31 cellular contexts compared by ENCODE assay signal in genomic region chr2:235957231-235957630, GRCh38.
"Had no signal": no experiment of that assay in that cellular context is flagged by ENCODE, and none has a peak within 500 bp of the region (broad histone marks: within the 10 kb centered on the region; RNA-seq: fewer than 3 reads in every experiment).

No MANE protein-coding gene starts in this region.

- DNase-seq: hypothalamus; immature natural killer cell; kidney; left colon; lower lobe of right lung; mammary epithelial cell; mesenchymal stem cell; naive B cell; natural killer cell; nephron progenitor cell; occipital lobe; ovary; right lobe of liver; stimulated activated CD4-positive, alpha-beta T cell treated with anti-CD3 and anti-CD28 coated beads, Interleukin-12 subunit alpha, Interleukin-12 subunit beta, amount 100 ng/mL, for 4 hours; stimulated activated CD4-positive, alpha-beta T cell treated with anti-CD3 and anti-CD28 coated beads, Interleukin-15, amount 100 ng/mL, for 24 hours; stimulated activated CD4-positive, alpha-beta T cell treated with anti-CD3 and anti-CD28 coated beads, Interleukin-2, amount 100 ng/mL, for 24 hours; stimulated activated CD4-positive, alpha-beta T cell treated with anti-CD3 and anti-CD28 coated beads, Interleukin-4, amount 100 ng/mL, for 1 hour; stimulated activated naive B cell treated with anti-CD40 and anti-IgM and Interleukin-4, amounts not matched to agents 10 μg/mL and 1 μg/mL and 100 μg/mL, for 72 hours; tibial artery; trophoblast cell; upper lobe of right lung had no signal

- H3K9me3 Mint-ChIP-seq: immature natural killer cell; mesothelial cell of epicardium; natural killer cell; nephron progenitor cell; neural progenitor cell; stimulated activated naive CD8-positive, alpha-beta T cell treated with anti-CD3 and anti-CD28 coated beads, Interleukin-15, Interleukin-2, amounts not matched to agents 100 ng/mL and 50 ng/mL, for 24 hours had no signal

- H3K27me3 ChIP-seq: left lung, neural progenitor cell, neutrophil, ovary, right atrium auricular region, right lobe of liver, suprapubic skin, tibial artery, upper lobe of right lung had no signal

- H3K27ac ChIP-seq: left lung, lower lobe of right lung, neural progenitor cell, neutrophil, ovary, right atrium auricular region, right lobe of liver, skin epidermis, suprapubic skin, thoracic aorta, tibial artery, upper lobe of right lung had no signal

- H3K36me3 Mint-ChIP-seq: naive B cell; natural killer cell; stimulated activated naive B cell treated with anti-CD40 and anti-IgM and Interleukin-4, amounts not matched to agents 10 μg/mL and 1 μg/mL and 100 μg/mL, for 72 hours had no signal

- H3K27ac Mint-ChIP-seq: immature natural killer cell; mesothelial cell of epicardium; naive B cell; natural killer cell; nephron progenitor cell; neural progenitor cell; progenitor cell of endocrine pancreas; stimulated activated naive B cell treated with anti-CD40 and anti-IgM and Interleukin-4, amounts not matched to agents 10 μg/mL and 1 μg/mL and 100 μg/mL, for 72 hours; stimulated activated naive CD8-positive, alpha-beta T cell treated with anti-CD3 and anti-CD28 coated beads, Interleukin-15, Interleukin-2, amounts not matched to agents 100 ng/mL and 50 ng/mL, for 24 hours had no signal

- H3K36me3 ChIP-seq: left lung, neural progenitor cell, neutrophil, ovary, right atrium auricular region, right lobe of liver, thoracic aorta, upper lobe of right lung had no signal

- H3K9ac ChIP-seq: neural progenitor cell had no signal

- H3K4me1 ChIP-seq: left lung, lower lobe of right lung, neural progenitor cell, right atrium auricular region, right lobe of liver, suprapubic skin, tibial artery, upper lobe of right lung had no signal

- H3K4me1 Mint-ChIP-seq: mesothelial cell of epicardium; naive B cell; stimulated activated naive B cell treated with anti-CD40 and anti-IgM and Interleukin-4, amounts not matched to agents 10 μg/mL and 1 μg/mL and 100 μg/mL, for 72 hours had no signal

- H3K4me2 ChIP-seq: neural progenitor cell had no signal

- ATAC-seq: left colon; left lung; lower lobe of right lung; natural killer cell; right lobe of liver; stimulated activated naive B cell treated with anti-CD40 and anti-IgM and Interleukin-4, amounts not matched to agents 10 μg/mL and 1 μg/mL and 100 μg/mL, for 72 hours; upper lobe of right lung had no signal

- H3K4me3 ChIP-seq: left lung, lower lobe of right lung, neural progenitor cell, ovary, right atrium auricular region, right lobe of liver, skin epidermis, suprapubic skin, thoracic aorta, tibial artery, upper lobe of right lung had no signal

- H3K4me3 Mint-ChIP-seq: immature natural killer cell; mesothelial cell of epicardium; naive B cell; natural killer cell; nephron progenitor cell; neural progenitor cell; stimulated activated naive B cell treated with anti-CD40 and anti-IgM and Interleukin-4, amounts not matched to agents 10 μg/mL and 1 μg/mL and 100 μg/mL, for 72 hours; stimulated activated naive CD8-positive, alpha-beta T cell treated with anti-CD3 and anti-CD28 coated beads, Interleukin-15, Interleukin-2, amounts not matched to agents 100 ng/mL and 50 ng/mL, for 24 hours had no signal

- H3K27me3 Mint-ChIP-seq: progenitor cell of endocrine pancreas; stimulated activated naive B cell treated with anti-CD40 and anti-IgM and Interleukin-4, amounts not matched to agents 10 μg/mL and 1 μg/mL and 100 μg/mL, for 72 hours; stimulated activated naive CD8-positive, alpha-beta T cell treated with anti-CD3 and anti-CD28 coated beads, Interleukin-15, Interleukin-2, amounts not matched to agents 100 ng/mL and 50 ng/mL, for 24 hours had no signal
